8 cellular contexts compared by ENCODE assay signal in the genomic region with DNA sequence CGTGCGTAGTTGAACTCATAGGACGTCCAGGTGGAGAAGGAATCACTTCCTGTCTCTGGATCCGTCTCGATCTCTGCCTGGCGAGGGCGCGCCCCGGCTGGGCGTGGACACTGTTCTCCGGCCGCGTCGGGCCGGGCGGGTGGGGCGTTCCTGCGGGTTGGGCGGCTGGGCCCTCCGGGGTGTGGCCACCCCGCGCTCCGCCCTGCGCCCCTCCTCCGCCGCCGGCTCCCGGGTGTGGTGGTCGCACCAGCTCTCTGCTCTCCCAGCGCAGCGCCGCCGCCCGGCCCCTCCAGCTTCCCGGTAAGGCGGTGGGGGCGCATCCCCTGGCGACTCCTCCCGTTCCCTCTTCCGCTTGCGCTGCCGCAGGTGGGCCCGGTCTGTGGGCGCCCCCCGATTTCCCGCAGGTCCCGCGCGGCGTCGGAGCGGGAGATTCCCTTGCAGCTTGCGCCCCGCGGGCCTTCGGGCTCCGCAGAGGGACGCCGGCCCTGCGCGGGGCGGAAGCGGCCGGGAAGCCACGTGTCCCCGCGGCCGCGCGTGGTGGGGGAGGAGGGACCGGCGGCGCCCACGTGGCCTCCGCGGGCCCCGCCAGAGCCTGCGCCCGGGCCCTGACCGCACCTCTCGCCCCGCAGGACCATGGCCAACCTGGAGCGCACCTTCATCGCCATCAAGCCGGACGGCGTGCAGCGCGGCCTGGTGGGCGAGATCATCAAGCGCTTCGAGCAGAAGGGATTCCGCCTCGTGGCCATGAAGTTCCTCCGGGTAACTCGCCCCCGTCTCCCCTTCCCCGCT. TPM values are rescaled to one million over a fixed set of nuclear protein-coding genes. Genes with fewer than 3 reads are reported as not detected.
A peak's percentile ranks its signal among the peaks of the same experiment; 100 is the strongest.
DNase-seq lines count a peak whose midpoint lies in the region; ATAC-seq, FAIRE-seq and TF ChIP-seq lines count a peak whose summit lies in the region.

Gene NME2, plus strand, starts transcription at position 214 of the 789 bp plus-strand sequence. Its CDS starts 420 bp downstream, at position 634.

- peaks cover 0 to 23% (median 9%) of the 10 kb centered on the region in 4 donors for H3K4me1 ChIP-seq in Peyer's patch

- FAIRE-seq in HTR-8/SVneo (lab: Jason Lieb, UNC), result peak; percentile 98

- peaks cover 0 to 16% (median 0%) of the 10 kb centered on the region in 3 donors for H3K36me3 ChIP-seq in Peyer's patch

- peaks cover 0 to 46% (median 5%) of the 10 kb centered on the region in 3 donors for H3K36me3 Mint-ChIP-seq in naive thymus-derived CD8-positive, alpha-beta T cell

- peak; percentile 85 for DNase-seq in DMS 273 treated with DMSO at 0.1 percent for 48 hours (lab: John Stamatoyannopoulos, UW)
- peak; percentile 97 for DNase-seq in HTR-8/SVneo (ENCODE audit: insufficient read length, low spot score)
- DNase-seq in Peyer's patch, result peak; percentile 76 to 97 (median 94)
- DNase-seq in activated T-helper 1 cell treated with anti-CD3 and anti-CD28 coated beads, Interleukin-2, amount 50 U/mL, for 16 hours (ENCODE audit: low read depth in 1 of 2, low spot score in 1 of 2), result peak; percentile 26 to 60
- DNase-seq in fibroblast of mammary gland (ENCODE audit: low read depth), result peak; percentile 77
- peak; percentile 15 to 75 (median 55) for DNase-seq in naive thymus-derived CD8-positive, alpha-beta T cell
- peak; percentile 64 for DNase-seq in stimulated activated naive CD4-positive, alpha-beta T cell treated with Interleukin-2 at 50 U/mL for 16 hours (lab: John Stamatoyannopoulos, UW)

- TF ChIP-seq CTCF in Peyer's patch (IDR thresholded peaks at IDR 0.05) (no peak), fibroblast of mammary gland (conservative IDR thresholded peaks at IDR 0.05; ENCODE audit: control insufficient read depth, insufficient read depth, low read depth, low read length) (no peak)

- peak in 1 of 2 donors; percentile 89 for TF ChIP-seq POLR2A in Peyer's patch (IDR thresholded peaks at IDR 0.05)

- peak within 1 kb of the TSS; percentile 92 to 98 (median 96) for H3K27ac Mint-ChIP-seq in naive thymus-derived CD8-positive, alpha-beta T cell

- H3K4me1 Mint-ChIP-seq in naive thymus-derived CD8-positive, alpha-beta T cell, result peaks cover 11 to 36% (median 23%) of the 10 kb centered on the region in 4 donors

- POLR2A ChIA-PET in naive thymus-derived CD8-positive, alpha-beta T cell (lab: Charles Lee), result interaction anchor here (1.0 to 2.1 kb wide), 5 partner anchors 10 to 300 kb away, joined by 3 to 18 read pairs (median 7); partner anchors contain the start of genes NME1, SPAG9 and TOB1

- no peaks in the 10 kb centered on the region for H3K27me3 ChIP-seq in Peyer's patch

- H3K4me3 ChIP-seq in Peyer's patch (peak within 1 kb of the TSS; percentile 82 to 95 (median 90)), fibroblast of mammary gland (ENCODE audit: control insufficient read depth, low read depth, low read length) (peak within 1 kb of the TSS; percentile 86)

- peak within 1 kb of the TSS; percentile 92 to 99 (median 95) for H3K27ac ChIP-seq in Peyer's patch

- peak; percentile 70 for ATAC-seq in GM21367 (IDR thresholded peaks at IDR 0.05; ENCODE audit: unreplicated experiment)
- peak; percentile 72 to 79 for ATAC-seq in naive thymus-derived CD8-positive, alpha-beta T cell

- H3K27me3 Mint-ChIP-seq in naive thymus-derived CD8-positive, alpha-beta T cell, result no peaks in the 10 kb centered on the region

- no peaks in the 10 kb centered on the region for H3K9me3 Mint-ChIP-seq in naive thymus-derived CD8-positive, alpha-beta T cell

- H3K4me3 Mint-ChIP-seq in naive thymus-derived CD8-positive, alpha-beta T cell, result peak within 1 kb of the TSS; percentile 82 to 99 (median 94)

- H3K9me3 ChIP-seq in Peyer's patch, result no peaks in the 10 kb centered on the region

RNA-seq across cellular contexts. Expression of gene NME2, which starts in this region (rescaled TPM):
- 100 to 1,000 TPM; 143 to 276 (median 160) TPM for total RNA-seq in Peyer's patch
- total RNA-seq in naive thymus-derived CD8-positive, alpha-beta T cell, result 100 to 1,000 TPM; 186 to 198 TPM
- 100 to 1,000 TPM; 286 to 385 (median 338) TPM for polyA plus RNA-seq in naive thymus-derived CD8-positive, alpha-beta T cell

Comparison
In these comparisons a context has a peak if more than half of its experiments do, and no peak if none do; other contexts are left out.
1. Peak in every context shown above with its lines: DNase-seq, ATAC-seq, H3K4me3 ChIP-seq and H3K27ac ChIP-seq.
2. DNase-seq: peak in every context shown above with its lines; median percentile 97 in HTR-8/SVneo; 94 in Peyer's patch; 85 in DMS 273 treated with DMSO at 0.1 percent for 48 hours; 77 in fibroblast of mammary gland; 64 in stimulated activated naive CD4-positive, alpha-beta T cell treated with Interleukin-2 at 50 U/mL for 16 hours; 55 in naive thymus-derived CD8-positive, alpha-beta T cell; 43 in activated T-helper 1 cell treated with anti-CD3 and anti-CD28 coated beads, Interleukin-2, amount 50 U/mL, for 16 hours.